ENCODE assay signal across 1 cellular context in the genomic region with DNA sequence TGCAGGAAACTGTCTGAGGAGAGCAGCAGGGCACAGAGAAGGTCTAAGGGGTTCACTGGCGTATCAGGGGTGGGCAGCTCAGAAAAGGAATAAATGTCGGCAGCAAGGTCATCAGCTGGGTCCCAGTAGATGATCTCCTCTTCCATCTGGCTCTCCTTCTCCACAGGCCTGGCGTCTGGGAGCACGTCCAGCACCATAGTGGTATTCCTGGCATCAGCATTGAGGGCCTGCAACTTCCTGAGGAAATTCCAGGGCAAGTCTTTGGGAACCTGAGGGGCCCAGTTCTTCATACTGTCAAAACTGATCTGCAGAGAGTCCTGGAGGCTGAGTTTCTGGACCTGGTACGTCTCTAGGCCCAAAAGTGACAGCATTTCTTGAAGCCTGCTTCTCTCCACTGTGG.
TF ChIP-seq lines count a peak whose summit lies in the region.

No MANE protein-coding gene starts in this region.

TF ChIP-seq in endothelial cell of umbilical vein, 7 proteins besides CTCF, POLR2A, EP300 and RAD21:
- TF ChIP-seq MYC (IDR thresholded peaks at IDR 0.05; ENCODE audit: low read depth, low read length) (no peak), EZH2 (IDR thresholded peaks at IDR 0.05; ENCODE audit: borderline replicate concordance, low read depth, low read length, severe bottlenecking) (no peak), FOS (IDR thresholded peaks at IDR 0.05; ENCODE audit: borderline replicate concordance, insufficient read depth, low read length) (no peak), POLR2AphosphoS5 (IDR thresholded peaks at IDR 0.05; ENCODE audit: insufficient read depth, low read depth, low read length) (peak; percentile 61), JUN (IDR thresholded peaks at IDR 0.05; ENCODE audit: borderline replicate concordance, insufficient read depth, insufficient read length, low read depth) (no peak), GATA2 (IDR thresholded peaks at IDR 0.05; ENCODE audit: insufficient read depth, insufficient read length, low read depth, low read length) (peak; percentile 22)
- TF ChIP-seq, protein P1, sequence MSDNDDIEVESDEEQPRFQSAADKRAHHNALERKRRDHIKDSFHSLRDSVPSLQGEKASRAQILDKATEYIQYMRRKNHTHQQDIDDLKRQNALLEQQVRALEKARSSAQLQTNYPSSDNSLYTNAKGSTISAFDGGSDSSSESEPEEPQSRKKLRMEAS (IDR thresholded peaks at IDR 0.05; ENCODE audit: insufficient read depth, insufficient read length) = no peak
